20 cellular contexts compared by ENCODE assay signal in genomic region chr16:80563807-80564206, GRCh38. TPM values are rescaled to one million over a fixed set of nuclear protein-coding genes. Genes with fewer than 3 reads are reported as not detected.
"Had no signal": no experiment of that assay in that cellular context is flagged by ENCODE, and none has a peak within 500 bp of the region (broad histone marks: within the 10 kb centered on the region; RNA-seq: fewer than 3 reads in every experiment).

No MANE protein-coding gene starts in this region.

- H3K36me3 ChIP-seq: brain microvascular endothelial cell, prostate gland, thoracic aorta, upper lobe of right lung had no signal

- H3K4me1 ChIP-seq: prostate gland, upper lobe of right lung had no signal

- H3K4me1 Mint-ChIP-seq: activated B cell treated with CpG ODN at 0.5 μM for 24 hours, nephron had no signal

- H3K9me3 Mint-ChIP-seq: activated B cell treated with CpG ODN at 0.5 μM for 24 hours, memory B cell, nephron had no signal

- H3K27ac ChIP-seq: brain microvascular endothelial cell, prostate gland, thoracic aorta, upper lobe of right lung had no signal

- H3K36me3 Mint-ChIP-seq: memory B cell had no signal

- H3K9me3 ChIP-seq: prostate gland, thoracic aorta, upper lobe of right lung had no signal

- H3K4me3 Mint-ChIP-seq: activated B cell treated with CpG ODN at 0.5 μM for 24 hours, memory B cell, nephron had no signal

- H3K4me3 ChIP-seq: prostate gland, smooth muscle cell, thoracic aorta, upper lobe of right lung had no signal

- H3K27me3 ChIP-seq: brain microvascular endothelial cell had no signal

- DNase-seq: activated B cell treated with CpG ODN at 0.5 μM for 24 hours; activated CD4-positive, alpha-beta T cell treated with anti-CD3 and anti-CD28 coated beads, Interleukin-2, amount 50 U/mL, for 1 hour; activated T-cell treated with anti-CD3 and anti-CD28 coated beads, Interleukin-2, amount 50 U/mL, for 1 hour; anterior cingulate cortex; brain microvascular endothelial cell; effector CD8-positive, alpha-beta T cell; foreskin fibroblast; glutamatergic neuron; left ventricle myocardium superior; nucleus accumbens; right cardiac atrium; upper lobe of right lung had no signal

- H3K27ac Mint-ChIP-seq: activated B cell treated with CpG ODN at 0.5 μM for 24 hours, memory B cell, nephron had no signal

- H3K27me3 Mint-ChIP-seq: activated B cell treated with CpG ODN at 0.5 μM for 24 hours had no signal

- ATAC-seq: activated naive CD4-positive, alpha-beta T cell treated with anti-CD3 and anti-CD28 coated beads, Interleukin-2, amount 50 U/mL, for 72 hours; left ventricle myocardium superior; right cardiac atrium; SK-N-SH treated with all-trans-retinoic acid at 6 μM for 48 hours; upper lobe of right lung had no signal

RNA-seq across cellular contexts. Expression of gene DYNLRB2, which starts 23.0 kb away (rescaled TPM):
- total RNA-seq: activated naive CD4-positive, alpha-beta T cell treated with anti-CD3 and anti-CD28 coated beads, Interleukin-2, amount 50 U/mL, for 72 hours; kidney epithelial cell; left ventricle myocardium superior; thoracic aorta; upper lobe of right lung had no signal
